Comparison of ENCODE assay signal across 1 cellular context in the genomic region with DNA sequence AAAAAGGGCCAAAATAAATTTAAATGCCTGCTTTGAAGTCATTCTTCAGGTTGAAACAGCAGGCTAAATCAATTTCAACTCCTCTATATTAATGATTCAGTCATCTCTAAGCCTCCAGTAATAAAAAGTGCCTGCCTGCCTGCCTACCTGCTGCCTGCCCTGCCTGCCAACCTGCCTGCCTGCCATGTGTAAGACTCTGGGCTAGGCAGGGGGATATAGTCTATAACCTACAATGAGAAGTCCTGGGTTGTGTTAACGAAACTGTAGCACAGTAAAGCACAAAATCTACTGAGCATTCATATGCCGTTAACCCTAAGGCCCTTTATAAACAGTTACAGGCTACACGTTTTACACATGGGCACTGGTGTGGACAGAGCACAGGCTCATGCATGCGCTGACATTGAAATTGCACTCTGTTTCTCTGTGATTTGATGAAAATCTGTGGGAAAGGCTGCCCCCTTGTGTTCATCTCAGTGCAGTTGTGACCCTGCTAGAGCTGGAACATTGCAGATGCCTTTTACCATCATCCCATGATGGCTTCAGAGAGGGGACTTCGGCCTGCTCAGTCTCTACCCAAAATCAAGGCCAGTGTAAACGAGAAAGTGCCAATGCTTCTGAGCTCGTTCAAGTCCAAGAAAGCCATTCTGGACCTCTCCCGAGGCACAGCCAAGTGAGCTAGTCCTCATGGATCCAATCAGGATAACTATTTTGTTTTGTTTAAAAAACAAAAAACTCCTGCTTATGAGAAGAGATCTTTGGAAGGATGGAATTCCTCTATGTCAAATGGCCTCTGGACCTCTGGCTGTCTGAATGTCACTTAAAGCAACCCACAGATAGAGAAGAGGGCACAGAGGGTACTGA.
TF ChIP-seq lines count a peak whose summit lies in the region.

No MANE protein-coding gene starts in this region.

TF ChIP-seq in endothelial cell of umbilical vein, 7 proteins besides CTCF, POLR2A, EP300 and RAD21 (continued from another document):
- TF ChIP-seq GATA2 (IDR thresholded peaks at IDR 0.05; ENCODE audit: insufficient read depth, insufficient read length, low read depth, low read length) (no peak), EZH2 (IDR thresholded peaks at IDR 0.05; ENCODE audit: borderline replicate concordance, low read depth, low read length, severe bottlenecking) (no peak), MAX (IDR thresholded peaks at IDR 0.05; ENCODE audit: insufficient read depth, insufficient read length) (no peak), JUN (IDR thresholded peaks at IDR 0.05; ENCODE audit: borderline replicate concordance, insufficient read depth, insufficient read length, low read depth) (no peak), POLR2AphosphoS5 (IDR thresholded peaks at IDR 0.05; ENCODE audit: insufficient read depth, low read depth, low read length) (no peak), MYC (IDR thresholded peaks at IDR 0.05; ENCODE audit: low read depth, low read length) (no peak)
